ENCODE assay signal across 13 cellular contexts in genomic region chr16:30844346-30844670, GRCh38. TPM values are rescaled to one million over a fixed set of nuclear protein-coding genes. Genes with fewer than 3 reads are reported as not detected.
"Had no signal": no experiment of that assay in that cellular context is flagged by ENCODE, and none has a peak within 500 bp of the region (broad histone marks: within the 10 kb centered on the region; RNA-seq: fewer than 3 reads in every experiment).

No MANE protein-coding gene starts in this region.

- H3K9me3 Mint-ChIP-seq: central memory CD8-positive, alpha-beta T cell; effector memory CD8-positive, alpha-beta T cell; memory B cell had no signal

- H3K36me3 ChIP-seq: gastrocnemius medialis, left lung, sigmoid colon, stomach, thyroid gland, uterus had no signal

- H3K4me1 ChIP-seq: uterus had no signal

- H3K4me3 ChIP-seq: thyroid gland, uterus had no signal

- H3K27ac Mint-ChIP-seq: effector memory CD8-positive, alpha-beta T cell; memory B cell had no signal

- H3K27ac ChIP-seq: epithelial cell of prostate had no signal

- H3K4me3 Mint-ChIP-seq: memory B cell had no signal

- H3K27me3 ChIP-seq: gastrocnemius medialis, left lung, sigmoid colon, stomach, thyroid gland, uterus had no signal

- FAIRE-seq: TTC549 had no signal

- H3K27me3 Mint-ChIP-seq: central memory CD8-positive, alpha-beta T cell; effector memory CD8-positive, alpha-beta T cell; memory B cell had no signal

- H3K9me3 ChIP-seq: gastrocnemius medialis, left lung, psoas muscle, sigmoid colon, stomach, thyroid gland, uterus had no signal

RNA-seq across cellular contexts. Expression of gene CTF1, which starts 52.1 kb away (rescaled TPM):
- polyA plus RNA-seq: neural cell had no signal
